Comparison of ENCODE assay signal across 26 cellular contexts in genomic region chrX:4185086-4185485, GRCh38.
"Had no signal": no experiment of that assay in that cellular context is flagged by ENCODE, and none has a peak within 500 bp of the region (broad histone marks: within the 10 kb centered on the region; RNA-seq: fewer than 3 reads in every experiment).

No MANE protein-coding gene starts in this region.

- FAIRE-seq: bronchial epithelial cell had no signal

- H3K4me3 ChIP-seq: esophagus muscularis mucosa, gastroesophageal sphincter had no signal

- DNase-seq: activated CD4-positive, alpha-beta memory T cell treated with anti-CD3 and anti-CD28 coated beads, Interleukin-2, amount 10 ng/mL, durations not matched to agents 7 days and 5 days; activated CD4-positive, alpha-beta T cell treated with anti-CD3 and anti-CD28 coated beads for 1 hour; activated CD4-positive, alpha-beta T cell treated with anti-CD3 and anti-CD28 coated beads for 4 hours; activated CD4-positive, alpha-beta T cell treated with anti-CD3 and anti-CD28 coated beads, Interleukin-2, amount 10 ng/mL, durations not matched to agents 7 days and 5 days; activated CD4-positive, alpha-beta T cell treated with anti-CD3 and anti-CD28 coated beads, Interleukin-2, amount 50 U/mL, for 4 hours; activated effector memory CD4-positive, alpha-beta T cell treated with Interleukin-2 at 50 U/mL for 16 hours; activated gamma-delta T cell treated with Interleukin-2 at 50 U/mL for 16 hours; activated naive CD4-positive, alpha-beta T cell treated with anti-CD3 and anti-CD28 coated beads, Interleukin-2, amount 50 U/mL, for 16 hours; activated naive CD4-positive, alpha-beta T cell treated with Interleukin-2 at 50 U/mL for 16 hours; activated T-cell treated with anti-CD3 and anti-CD28 coated beads, Interleukin-2, amount 50 U/mL, for 4 hours; amniotic stem cell; anterior cingulate cortex; brain microvascular endothelial cell; cortex of kidney; dermis blood vessel endothelial cell; effector CD4-positive, alpha-beta T cell; effector memory CD8-positive, alpha-beta T cell; erythroblast; foreskin keratinocyte; T-helper 1 cell; T-helper 17 cell; T1000 had no signal

- H3K27ac ChIP-seq: brain microvascular endothelial cell, esophagus muscularis mucosa, foreskin keratinocyte, gastroesophageal sphincter had no signal

- H3K36me3 ChIP-seq: brain microvascular endothelial cell, esophagus muscularis mucosa, gastroesophageal sphincter had no signal

- H3K27me3 ChIP-seq: brain microvascular endothelial cell, esophagus muscularis mucosa, foreskin keratinocyte, gastroesophageal sphincter had no signal

- ATAC-seq: activated T-cell treated with anti-CD3 and anti-CD28 coated beads, Interleukin-2, amount 50 U/mL, for 4 hours; activated T-helper 17 cell treated with anti-CD3 and anti-CD28 coated beads, Interleukin-2, amount 50 U/mL, for 72 hours; effector memory CD8-positive, alpha-beta T cell; foreskin keratinocyte; gastroesophageal sphincter; T-helper 17 cell had no signal

- H3K9me3 ChIP-seq: esophagus muscularis mucosa, gastroesophageal sphincter had no signal

- H3K4me1 ChIP-seq: esophagus muscularis mucosa, foreskin keratinocyte, gastroesophageal sphincter had no signal
